32 cellular contexts compared by ENCODE assay signal in the genomic region with DNA sequence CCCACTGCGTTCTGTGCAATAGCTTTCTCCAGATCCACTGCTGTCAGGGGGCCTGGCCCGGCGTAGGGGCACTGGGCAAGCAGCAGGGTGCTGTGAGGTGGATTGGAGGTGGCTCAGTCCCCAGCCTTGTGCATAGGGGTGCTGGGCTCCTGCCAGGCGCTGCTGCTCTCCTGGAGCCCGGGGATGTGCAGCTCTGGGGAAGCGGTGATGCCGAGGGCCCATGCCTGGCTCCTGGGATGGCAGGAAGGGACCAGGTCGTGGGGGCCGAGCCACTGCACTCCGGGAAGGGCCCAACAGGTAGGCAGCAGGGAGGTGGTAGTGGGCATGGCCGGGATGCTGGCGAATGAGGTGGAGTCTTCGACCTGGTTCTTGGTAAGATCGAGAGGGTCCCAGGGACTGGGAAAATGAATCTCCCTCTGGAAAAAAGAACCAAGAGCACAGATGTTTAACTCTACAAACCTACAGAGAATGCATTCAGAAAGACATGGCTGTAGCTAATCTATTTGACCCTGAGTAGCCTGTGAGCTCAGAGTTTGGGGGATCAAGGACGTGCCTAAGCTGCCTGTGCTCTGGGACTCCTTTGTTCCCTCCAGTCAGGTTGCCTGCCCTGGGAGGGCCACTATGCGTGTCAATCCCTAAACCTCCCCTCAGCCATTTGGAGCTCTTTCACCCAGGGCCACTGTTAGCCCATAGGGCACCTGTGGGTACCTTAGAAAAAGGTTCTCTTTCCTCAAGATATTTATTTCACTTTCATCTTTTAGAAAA. TPM values are rescaled to one million over a fixed set of nuclear protein-coding genes. Genes with fewer than 3 reads are reported as not detected.
"Had no signal": no experiment of that assay in that cellular context is flagged by ENCODE, and none has a peak within 500 bp of the region (broad histone marks: within the 10 kb centered on the region; RNA-seq: fewer than 3 reads in every experiment).

No MANE protein-coding gene starts in this region.

- H3K27ac ChIP-seq: adrenal gland, body of pancreas, esophagus muscularis mucosa, foreskin keratinocyte, gastrocnemius medialis, heart left ventricle had no signal

- H3K36me3 Mint-ChIP-seq: activated naive CD8-positive, alpha-beta T cell treated with anti-CD3 and anti-CD28 coated beads for 36 hours had no signal

- H3K27ac Mint-ChIP-seq: activated B cell treated with CpG ODN at 0.5 μM for 24 hours; activated CD4-positive, alpha-beta memory T cell treated with anti-CD3 and anti-CD28 coated beads for 36 hours; activated CD4-positive, alpha-beta T cell treated with anti-CD3 and anti-CD28 coated beads, Interleukin-2, amount 10 ng/mL, durations not matched to agents 24 days and 14 days; activated CD8-positive, alpha-beta memory T cell treated with anti-CD3 and anti-CD28 coated beads, Interleukin-2, amount 10 ng/mL, durations not matched to agents 7 days and 5 days; activated CD8-positive, alpha-beta T cell treated with anti-CD3 and anti-CD28 coated beads, Interleukin-2, amount 10 ng/mL, durations not matched to agents 7 days and 5 days; activated naive CD4-positive, alpha-beta T cell treated with anti-CD3 and anti-CD28 coated beads for 36 hours; activated naive CD4-positive, alpha-beta T cell treated with anti-CD3 and anti-CD28 coated beads, Interleukin-2, amount 50 U/mL, for 24 hours; activated naive CD8-positive, alpha-beta T cell treated with anti-CD3 and anti-CD28 coated beads for 36 hours; activated naive CD8-positive, alpha-beta T cell treated with anti-CD3 and anti-CD28 coated beads, Interleukin-2, amount 50 U/mL, for 24 hours; activated T-helper 1 cell treated with anti-CD3 and anti-CD28 coated beads, Interleukin-12 subunit alpha, Interleukin-12 subunit beta, Interleukin-2, Interleukin-4 antibody, amounts not matched to agents 30 ng/mL and 10 ng/mL and 1 ng/mL, durations not matched to agents 14 hours and 24 hours and 36 hours; activated T-helper 2 cell treated with anti-CD3 and anti-CD28 coated beads, Interferon-gamma antibody, Interleukin-2, Interleukin-4, amounts not matched to agents 10 μg/mL and 5 μg/mL and 100 μg/mL, durations not matched to agents 14 hours and 24 hours and 36 hours; T-helper 17 cell had no signal

- H3K4me3 ChIP-seq: adrenal gland, body of pancreas, esophagus muscularis mucosa, gastrocnemius medialis, heart left ventricle had no signal

- H3K27me3 ChIP-seq: adrenal gland, body of pancreas, esophagus muscularis mucosa, foreskin keratinocyte, gastrocnemius medialis, heart left ventricle had no signal

- H3K9me3 ChIP-seq: adrenal gland, body of pancreas, esophagus muscularis mucosa, gastrocnemius medialis, heart left ventricle had no signal

- H3K4me3 Mint-ChIP-seq: activated B cell treated with CpG ODN at 0.5 μM for 24 hours; activated CD4-positive, alpha-beta memory T cell treated with anti-CD3 and anti-CD28 coated beads for 36 hours; activated CD4-positive, alpha-beta T cell treated with anti-CD3 and anti-CD28 coated beads, Interleukin-2, amount 10 ng/mL, durations not matched to agents 24 days and 14 days; activated CD8-positive, alpha-beta memory T cell treated with anti-CD3 and anti-CD28 coated beads, Interleukin-2, amount 10 ng/mL, durations not matched to agents 7 days and 5 days; activated CD8-positive, alpha-beta T cell treated with anti-CD3 and anti-CD28 coated beads, Interleukin-2, amount 10 ng/mL, durations not matched to agents 7 days and 5 days; activated naive CD4-positive, alpha-beta T cell treated with anti-CD3 and anti-CD28 coated beads for 36 hours; activated naive CD4-positive, alpha-beta T cell treated with anti-CD3 and anti-CD28 coated beads, Interleukin-2, amount 50 U/mL, for 24 hours; activated naive CD8-positive, alpha-beta T cell treated with anti-CD3 and anti-CD28 coated beads for 36 hours; activated naive CD8-positive, alpha-beta T cell treated with anti-CD3 and anti-CD28 coated beads, Interleukin-2, amount 50 U/mL, for 24 hours; activated T-helper 1 cell treated with anti-CD3 and anti-CD28 coated beads, Interleukin-12 subunit alpha, Interleukin-12 subunit beta, Interleukin-2, Interleukin-4 antibody, amounts not matched to agents 30 ng/mL and 10 ng/mL and 1 ng/mL, durations not matched to agents 14 hours and 24 hours and 36 hours; effector memory CD8-positive, alpha-beta T cell; T-helper 17 cell; T-helper 2 cell treated with Interferon-gamma antibody and Interleukin-4, amounts not matched to agents 5 μg/mL and 100 μg/mL, for 36 hours had no signal

- H3K27me3 Mint-ChIP-seq: activated B cell treated with CpG ODN at 0.5 μM for 24 hours; activated CD4-positive, alpha-beta memory T cell treated with anti-CD3 and anti-CD28 coated beads for 36 hours; activated CD4-positive, alpha-beta T cell treated with anti-CD3 and anti-CD28 coated beads, Interleukin-2, amount 10 ng/mL, durations not matched to agents 24 days and 14 days; activated CD8-positive, alpha-beta memory T cell treated with anti-CD3 and anti-CD28 coated beads, Interleukin-2, amount 10 ng/mL, durations not matched to agents 7 days and 5 days; activated naive CD4-positive, alpha-beta T cell treated with anti-CD3 and anti-CD28 coated beads, Interleukin-2, amount 50 U/mL, for 24 hours; activated naive CD8-positive, alpha-beta T cell treated with anti-CD3 and anti-CD28 coated beads for 36 hours; activated naive CD8-positive, alpha-beta T cell treated with anti-CD3 and anti-CD28 coated beads, Interleukin-2, amount 50 U/mL, for 24 hours; effector memory CD8-positive, alpha-beta T cell; T-helper 17 cell had no signal

- H3K36me3 ChIP-seq: esophagus muscularis mucosa, gastrocnemius medialis had no signal

- H3K9me3 Mint-ChIP-seq: activated B cell treated with CpG ODN at 0.5 μM for 24 hours; activated CD4-positive, alpha-beta memory T cell treated with anti-CD3 and anti-CD28 coated beads for 36 hours; activated CD4-positive, alpha-beta T cell treated with anti-CD3 and anti-CD28 coated beads, Interleukin-2, amount 10 ng/mL, durations not matched to agents 24 days and 14 days; activated naive CD4-positive, alpha-beta T cell treated with anti-CD3 and anti-CD28 coated beads for 36 hours; activated naive CD4-positive, alpha-beta T cell treated with anti-CD3 and anti-CD28 coated beads, Interleukin-2, amount 50 U/mL, for 24 hours; activated naive CD8-positive, alpha-beta T cell treated with anti-CD3 and anti-CD28 coated beads for 36 hours; activated naive CD8-positive, alpha-beta T cell treated with anti-CD3 and anti-CD28 coated beads, Interleukin-2, amount 50 U/mL, for 24 hours; activated T-helper 1 cell treated with anti-CD3 and anti-CD28 coated beads, Interleukin-12 subunit alpha, Interleukin-12 subunit beta, Interleukin-2, Interleukin-4 antibody, amounts not matched to agents 30 ng/mL and 10 ng/mL and 1 ng/mL, durations not matched to agents 14 hours and 24 hours and 36 hours; activated T-helper 2 cell treated with anti-CD3 and anti-CD28 coated beads, Interferon-gamma antibody, Interleukin-2, Interleukin-4, amounts not matched to agents 10 μg/mL and 5 μg/mL and 100 μg/mL, durations not matched to agents 14 hours and 24 hours and 36 hours; effector memory CD8-positive, alpha-beta T cell; T-helper 2 cell treated with Interferon-gamma antibody and Interleukin-4, amounts not matched to agents 5 μg/mL and 100 μg/mL, for 36 hours had no signal

- DNase-seq: activated B cell treated with CpG ODN at 0.5 μM for 24 hours; activated CD4-positive, alpha-beta memory T cell treated with anti-CD3 and anti-CD28 coated beads for 36 hours; activated CD4-positive, alpha-beta T cell treated with anti-CD3 and anti-CD28 coated beads, Interleukin-2, amount 10 ng/mL, durations not matched to agents 24 days and 14 days; activated CD8-positive, alpha-beta memory T cell treated with anti-CD3 and anti-CD28 coated beads, Interleukin-2, amount 10 ng/mL, durations not matched to agents 7 days and 5 days; activated CD8-positive, alpha-beta memory T cell treated with anti-CD3 and anti-CD28 coated beads, Interleukin-2, amount 50 U/mL, for 4 hours; activated effector memory CD4-positive, alpha-beta T cell treated with anti-CD3 and anti-CD28 coated beads, Interleukin-2, amount 50 U/mL, for 16 hours; activated naive CD4-positive, alpha-beta T cell treated with anti-CD3 and anti-CD28 coated beads for 36 hours; activated naive CD8-positive, alpha-beta T cell treated with anti-CD3 and anti-CD28 coated beads for 36 hours; activated naive CD8-positive, alpha-beta T cell treated with anti-CD3 and anti-CD28 coated beads, Interleukin-2, amount 50 U/mL, for 24 hours; activated T-cell treated with anti-CD3 and anti-CD28 coated beads, Interleukin-2, amount 50 U/mL, for 1 hour; activated T-cell treated with anti-CD3 and anti-CD28 coated beads, Interleukin-2, amount 50 U/mL, for 48 hours; adrenal gland; amygdala; body of pancreas; caudate nucleus; cortex of kidney; dermis blood vessel endothelial cell; effector CD4-positive, alpha-beta T cell; effector memory CD8-positive, alpha-beta T cell; erythroblast; foreskin keratinocyte; gastrocnemius medialis; glutamatergic neuron; heart left ventricle; T-helper 17 cell had no signal

- ATAC-seq: activated CD4-positive, CD25-positive, alpha-beta regulatory T cell treated with anti-CD3 and anti-CD28 coated beads, Interleukin-2, amount 50 U/mL, for 24 hours; activated CD8-positive, alpha-beta memory T cell treated with anti-CD3 and anti-CD28 coated beads, Interleukin-2, amount 10 ng/mL, durations not matched to agents 7 days and 5 days; activated CD8-positive, alpha-beta T cell treated with anti-CD3 and anti-CD28 coated beads, Interleukin-2, amount 10 ng/mL, durations not matched to agents 7 days and 5 days; body of pancreas; effector memory CD8-positive, alpha-beta T cell; foreskin keratinocyte; gastrocnemius medialis; heart left ventricle; T-helper 17 cell had no signal

- H3K4me1 ChIP-seq: body of pancreas, gastrocnemius medialis had no signal

RNA-seq across cellular contexts. Expression of gene RNF43, which starts 58.7 kb away (rescaled TPM):
- total RNA-seq: dermis blood vessel endothelial cell had no signal
